In genomic region chr14:75821828-75822521, GRCh38 we compare ENCODE assay signal across 9 cellular contexts.
DNase-seq lines count a peak whose midpoint lies in the region; ATAC-seq and TF ChIP-seq lines count a peak whose summit lies in the region.
"Had no signal": no experiment of that assay in that cellular context is flagged by ENCODE, and none has a peak within 500 bp of the region (broad histone marks: within the 10 kb centered on the region; RNA-seq: fewer than 3 reads in every experiment).

No MANE protein-coding gene starts in this region.

- CTCF ChIA-PET in PC-3 (lab: Charles Lee), result interaction anchor here (0.5 to 2.0 kb wide), 9 partner anchors 10 to 1557 kb away, joined by 3 to 17 read pairs (median 5); no protein-coding TSS in a partner anchor

- H3K4me3 ChIP-seq in GM23338, result no peak overlapping the region
- peak overlapping the region; percentile 5; the same call in 1 of the 2 replicates for H3K4me3 ChIP-seq in PC-3 (ENCODE audit: low read length)
- no peak overlapping the region for H3K4me3 ChIP-seq in foreskin fibroblast (ENCODE audit: low read depth in 1 of 2, low read length in 2 of 2)
- H3K4me3 ChIP-seq in skeletal muscle satellite cell (ENCODE audit: low read length), result peak overlapping the region; percentile 40

- H3K36me3 ChIP-seq in GM23338 (ENCODE audit: insufficient read depth), result peaks cover 9% of the 10 kb centered on the region
- H3K36me3 ChIP-seq in PC-3 (ENCODE audit: low read depth, low read length), result peaks cover 15% of the 10 kb centered on the region
- peaks cover 14% of the 10 kb centered on the region for H3K36me3 ChIP-seq in skeletal muscle satellite cell (ENCODE audit: insufficient read depth, low read length)

- no peak overlapping the region for H3K27ac ChIP-seq in GM23338 (ENCODE audit: low read depth)
- peak overlapping the region; percentile 97 for H3K27ac ChIP-seq in PC-3 (ENCODE audit: low read length)

- peaks cover 22% of the 10 kb centered on the region; the same call in 2 of the 3 replicates for H3K36me3 Mint-ChIP-seq in GM23338 (ENCODE audit: low read depth)
- peaks cover 11% of the 10 kb centered on the region for H3K36me3 Mint-ChIP-seq in activated T-helper 2 cell treated with anti-CD3 and anti-CD28 coated beads, Interferon-gamma antibody, Interleukin-2, Interleukin-4, amounts not matched to agents 10 μg/mL and 5 μg/mL and 100 μg/mL, durations not matched to agents 14 hours and 24 hours and 36 hours (ENCODE audit: low read depth)

- ATAC-seq in GM23338 (no peak), PC-3 (peak; percentile 82)

- no peaks in the 10 kb centered on the region for H3K4me1 Mint-ChIP-seq in GM23338
- peaks cover 11% of the 10 kb centered on the region for H3K4me1 Mint-ChIP-seq in activated T-helper 2 cell treated with anti-CD3 and anti-CD28 coated beads, Interferon-gamma antibody, Interleukin-2, Interleukin-4, amounts not matched to agents 10 μg/mL and 5 μg/mL and 100 μg/mL, durations not matched to agents 14 hours and 24 hours and 36 hours (ENCODE audit: low read depth)

- no peaks in the 10 kb centered on the region for H3K27me3 ChIP-seq in GM23338 (ENCODE audit: insufficient read depth)
- H3K27me3 ChIP-seq in PC-3 (ENCODE audit: low read length), result no peaks in the 10 kb centered on the region
- H3K27me3 ChIP-seq in skeletal muscle satellite cell (ENCODE audit: control insufficient read depth, insufficient read depth, low read length), result no peaks in the 10 kb centered on the region

- H3K79me2 ChIP-seq in GM23338 (replicated peaks; ENCODE audit: insufficient read depth) (no peaks in the 10 kb centered on the region), PC-3 (ENCODE audit: low read length) (no peaks in the 10 kb centered on the region)

- intact Hi-C loops in PC-3 (cut with micrococcal nuclease), result loop anchor here (1.0 to 2.0 kb wide), 4 partner anchors 10 to 111 kb away; no protein-coding TSS in a partner anchor
- intact Hi-C loops in activated T-helper 2 cell treated with anti-CD3 and anti-CD28 coated beads, Interferon-gamma antibody, Interleukin-2, Interleukin-4, amounts not matched to agents 10 μg/mL and 5 μg/mL and 100 μg/mL, durations not matched to agents 14 hours and 24 hours and 36 hours (cut with micrococcal nuclease), result no loop called here

- no TSS peak for BruUV-seq in PC-3 (replicated peaks; lab: Mats Ljungman, UMichigan)

- H3K9ac ChIP-seq in PC-3 (ENCODE audit: low read length) (peak overlapping the region; percentile 74), skeletal muscle satellite cell (ENCODE audit: low read depth, low read length) (peak overlapping the region; percentile 41)

- H3K9me2 ChIP-seq in GM23338 (ENCODE audit: insufficient read depth) (no peaks in the 10 kb centered on the region), PC-3 (replicated peaks; ENCODE audit: low read length) (no peaks in the 10 kb centered on the region)

- H3K9me3 ChIP-seq in PC-3 (ENCODE audit: low read length), result no peaks in the 10 kb centered on the region
- H3K9me3 ChIP-seq in skeletal muscle satellite cell (replicated peaks; ENCODE audit: low read length), result no peaks in the 10 kb centered on the region

- H3K4me1 ChIP-seq in GM23338 (ENCODE audit: insufficient read depth) (no peaks in the 10 kb centered on the region), PC-3 (ENCODE audit: insufficient read depth, low read length) (peaks cover 50% of the 10 kb centered on the region), skeletal muscle satellite cell (ENCODE audit: control insufficient read depth, insufficient read depth, low read length) (peaks cover 29% of the 10 kb centered on the region)

- no peak for DNase-seq in GM23338 (ENCODE audit: low spot score)
- peak; percentile 79 for DNase-seq in PC-3
- peak; percentile 35 to 59 for DNase-seq in foreskin fibroblast
- no peak for DNase-seq in activated naive CD4-positive, alpha-beta T cell treated with Interleukin-2 at 50 U/mL for 16 hours
- no peak for DNase-seq in NCI-H1436 treated with DMSO at 0.1 percent for 48 hours (lab: John Stamatoyannopoulos, UW)
- no peak for DNase-seq in activated T-helper 2 cell treated with anti-CD3 and anti-CD28 coated beads, Interferon-gamma antibody, Interleukin-2, Interleukin-4, amounts not matched to agents 10 μg/mL and 5 μg/mL and 100 μg/mL, durations not matched to agents 14 hours and 24 hours and 36 hours (ENCODE audit: low spot score)
- DNase-seq in KG1 (lab: John Stamatoyannopoulos, UW), result no peak
- DNase-seq: NCI-H1092 had no signal

- POLR2A ChIA-PET in PC-3 (lab: Charles Lee; ENCODE audit: unreplicated experiment), result interaction anchor here (0.6 to 1.0 kb wide), 2 partner anchors 10 to 11 kb away, joined by 3 to 5 read pairs; no protein-coding TSS in a partner anchor

- H3K4me3 Mint-ChIP-seq in GM23338, result no peak overlapping the region
- H3K4me3 Mint-ChIP-seq in activated T-helper 2 cell treated with anti-CD3 and anti-CD28 coated beads, Interferon-gamma antibody, Interleukin-2, Interleukin-4, amounts not matched to agents 10 μg/mL and 5 μg/mL and 100 μg/mL, durations not matched to agents 14 hours and 24 hours and 36 hours (ENCODE audit: low read depth), result no peak overlapping the region

- TF ChIP-seq CTCF in GM23338 (conservative IDR thresholded peaks at IDR 0.05; ENCODE audit: low read depth in 2 of 2) (no peak), PC-3 (conservative IDR thresholded peaks at IDR 0.05; ENCODE audit: low read depth, low read length) (no peak), foreskin fibroblast (IDR thresholded peaks at IDR 0.05; ENCODE audit: low read depth, low read length) (no peak)

- H3K9me3 Mint-ChIP-seq in GM23338, result no peaks in the 10 kb centered on the region
- H3K9me3 Mint-ChIP-seq in activated T-helper 2 cell treated with anti-CD3 and anti-CD28 coated beads, Interferon-gamma antibody, Interleukin-2, Interleukin-4, amounts not matched to agents 10 μg/mL and 5 μg/mL and 100 μg/mL, durations not matched to agents 14 hours and 24 hours and 36 hours, result no peaks in the 10 kb centered on the region

- H3K4me2 ChIP-seq in GM23338, result no peak overlapping the region
- H3K4me2 ChIP-seq in PC-3 (ENCODE audit: low read length), result peak overlapping the region; percentile 66
- peak overlapping the region; percentile 68 for H3K4me2 ChIP-seq in skeletal muscle satellite cell (ENCODE audit: low read length)

- H4K20me1 ChIP-seq in GM23338 (replicated peaks; ENCODE audit: insufficient read depth) (no peaks in the 10 kb centered on the region), PC-3 (ENCODE audit: low read length) (no peaks in the 10 kb centered on the region)

- H3K27me3 Mint-ChIP-seq in GM23338 (ENCODE audit: insufficient read depth, low read depth, poor library complexity), result peaks cover 3% of the 10 kb centered on the region
- no peaks in the 10 kb centered on the region for H3K27me3 Mint-ChIP-seq in activated T-helper 2 cell treated with anti-CD3 and anti-CD28 coated beads, Interferon-gamma antibody, Interleukin-2, Interleukin-4, amounts not matched to agents 10 μg/mL and 5 μg/mL and 100 μg/mL, durations not matched to agents 14 hours and 24 hours and 36 hours (ENCODE audit: low read depth)

- H3K27ac Mint-ChIP-seq in GM23338, result 0 out of 2 replicates have a peak overlapping the region, but pooled peaks have one; percentile 53
- H3K27ac Mint-ChIP-seq in activated T-helper 2 cell treated with anti-CD3 and anti-CD28 coated beads, Interferon-gamma antibody, Interleukin-2, Interleukin-4, amounts not matched to agents 10 μg/mL and 5 μg/mL and 100 μg/mL, durations not matched to agents 14 hours and 24 hours and 36 hours, result no peak overlapping the region

- H2AFZ ChIP-seq in GM23338, result no peak overlapping the region
- H2AFZ ChIP-seq in PC-3 (ENCODE audit: low read length), result no peak overlapping the region

- H3F3A ChIP-seq in GM23338 (replicated peaks; ENCODE audit: low read depth) (no peaks in the 10 kb centered on the region), PC-3 (ENCODE audit: low read length, unreplicated experiment) (peaks cover 12% of the 10 kb centered on the region)

TF ChIP-seq in GM23338, 12 proteins besides CTCF, POLR2A, EP300 and RAD21 (continues in another document):
- no peak for TF ChIP-seq EZH2 (IDR thresholded peaks at IDR 0.05; ENCODE audit: low read depth, unreplicated experiment)
- TF ChIP-seq STAT1 (IDR thresholded peaks at IDR 0.05; ENCODE audit: unreplicated experiment), result no peak
- TF ChIP-seq NANOG (IDR thresholded peaks at IDR 0.05; ENCODE audit: borderline replicate concordance), result no peak
- no peak for TF ChIP-seq EZH2phosphoT487 (IDR thresholded peaks at IDR 0.05; ENCODE audit: unreplicated experiment)
- TF ChIP-seq, protein P1, sequence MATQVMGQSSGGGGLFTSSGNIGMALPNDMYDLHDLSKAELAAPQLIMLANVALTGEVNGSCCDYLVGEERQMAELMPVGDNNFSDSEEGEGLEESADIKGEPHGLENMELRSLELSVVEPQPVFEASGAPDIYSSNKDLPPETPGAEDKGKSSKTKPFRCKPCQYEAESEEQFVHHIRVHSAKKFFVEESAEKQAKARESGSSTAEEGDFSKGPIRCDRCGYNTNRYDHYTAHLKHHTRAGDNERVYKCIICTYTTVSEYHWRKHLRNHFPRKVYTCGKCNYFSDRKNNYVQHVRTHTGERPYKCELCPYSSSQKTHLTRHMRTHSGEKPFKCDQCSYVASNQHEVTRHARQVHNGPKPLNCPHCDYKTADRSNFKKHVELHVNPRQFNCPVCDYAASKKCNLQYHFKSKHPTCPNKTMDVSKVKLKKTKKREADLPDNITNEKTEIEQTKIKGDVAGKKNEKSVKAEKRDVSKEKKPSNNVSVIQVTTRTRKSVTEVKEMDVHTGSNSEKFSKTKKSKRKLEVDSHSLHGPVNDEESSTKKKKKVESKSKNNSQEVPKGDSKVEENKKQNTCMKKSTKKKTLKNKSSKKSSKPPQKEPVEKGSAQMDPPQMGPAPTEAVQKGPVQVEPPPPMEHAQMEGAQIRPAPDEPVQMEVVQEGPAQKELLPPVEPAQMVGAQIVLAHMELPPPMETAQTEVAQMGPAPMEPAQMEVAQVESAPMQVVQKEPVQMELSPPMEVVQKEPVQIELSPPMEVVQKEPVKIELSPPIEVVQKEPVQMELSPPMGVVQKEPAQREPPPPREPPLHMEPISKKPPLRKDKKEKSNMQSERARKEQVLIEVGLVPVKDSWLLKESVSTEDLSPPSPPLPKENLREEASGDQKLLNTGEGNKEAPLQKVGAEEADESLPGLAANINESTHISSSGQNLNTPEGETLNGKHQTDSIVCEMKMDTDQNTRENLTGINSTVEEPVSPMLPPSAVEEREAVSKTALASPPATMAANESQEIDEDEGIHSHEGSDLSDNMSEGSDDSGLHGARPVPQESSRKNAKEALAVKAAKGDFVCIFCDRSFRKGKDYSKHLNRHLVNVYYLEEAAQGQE (IDR thresholded peaks at IDR 0.05; ENCODE audit: unreplicated experiment), result no peak
- TF ChIP-seq ETS1 (IDR thresholded peaks at IDR 0.05), result no peak

Comparison
In these comparisons a context has a peak if more than half of its experiments do, and no peak if none do; other contexts are left out.
1. DNase-seq: peak in PC-3 (single experiment) and foreskin fibroblast (2 of 2); none in GM23338 (single experiment), activated naive CD4-positive, alpha-beta T cell treated with Interleukin-2 at 50 U/mL for 16 hours (single experiment), NCI-H1436 treated with DMSO at 0.1 percent for 48 hours (single experiment), activated T-helper 2 cell treated with anti-CD3 and anti-CD28 coated beads, Interferon-gamma antibody, Interleukin-2, Interleukin-4, amounts not matched to agents 10 μg/mL and 5 μg/mL and 100 μg/mL, durations not matched to agents 14 hours and 24 hours and 36 hours (single experiment) and KG1 (single experiment).
2. H3K4me3 ChIP-seq: peak in PC-3 (single experiment) and skeletal muscle satellite cell (single experiment); none in GM23338 (single experiment) and foreskin fibroblast (0 of 2).